Comparison of ENCODE assay signal across 1 cellular context in genomic region chr15:69301101-69301500, GRCh38. TPM values are rescaled to one million over a fixed set of nuclear protein-coding genes. Genes with fewer than 3 reads are reported as not detected.
"Had no signal": no experiment of that assay in that cellular context is flagged by ENCODE, and none has a peak within 500 bp of the region (broad histone marks: within the 10 kb centered on the region; RNA-seq: fewer than 3 reads in every experiment).

No MANE protein-coding gene starts in this region.

RNA-seq across cellular contexts. Expression of gene PAQR5, which starts 2.4 kb away (rescaled TPM):
- polyA plus RNA-seq: immature natural killer cell had no signal
